In genomic region chr14:55411426-55412389, GRCh38 we compare ENCODE assay signal across 8 cellular contexts. TPM values are rescaled to one million over a fixed set of nuclear protein-coding genes. Genes with fewer than 3 reads are reported as not detected.
DNase-seq lines count a peak whose midpoint lies in the region; ATAC-seq, FAIRE-seq and TF ChIP-seq lines count a peak whose summit lies in the region.

Gene ATG14, minus strand, starts transcription at chr14:55411830. Its CDS starts 8 bp downstream, at chr14:55411822.

- H3K9me3 Mint-ChIP-seq in activated naive CD4-positive, alpha-beta T cell treated with anti-CD3 and anti-CD28 coated beads, Interleukin-2, amount 50 U/mL, for 24 hours = no peaks in the 10 kb centered on the region

- H3K36me3 ChIP-seq in HEK293 (ENCODE audit: control insufficient read depth in 2 of 2, insufficient read depth in 1 of 2, low read length in 2 of 2) (no peaks in the 10 kb centered on the region), SK-N-MC (ENCODE audit: insufficient read depth, low read length) (no peaks in the 10 kb centered on the region; the same call in 1 of the 2 replicates), pancreas (no peaks in the 10 kb centered on the region), thymus (ENCODE audit: control insufficient read depth, insufficient read depth) (no peaks in the 10 kb centered on the region)

- H3K27ac ChIP-seq in HEK293 (ENCODE audit: extremely low read depth, low read depth, low read length) = peak within 1 kb of the TSS; percentile 55; the same call in 1 of the 2 replicates
- peak within 1 kb of the TSS; percentile 80 for H3K27ac ChIP-seq in SK-N-MC
- H3K27ac ChIP-seq in pancreas = peak within 1 kb of the TSS; percentile 9 to 68 (median 51)
- peak within 1 kb of the TSS; percentile 77 for H3K27ac ChIP-seq in thymus (ENCODE audit: low read depth)

- peaks cover 3% of the 10 kb centered on the region for H3K36me3 Mint-ChIP-seq in activated naive CD4-positive, alpha-beta T cell treated with anti-CD3 and anti-CD28 coated beads, Interleukin-2, amount 50 U/mL, for 24 hours

- H3K4me1 ChIP-seq in HEK293 (ENCODE audit: control insufficient read depth, insufficient read depth, low read length) = 0 out of 2 replicates have a peak, but pooled peaks cover 6% of the 10 kb centered on the region
- H3K4me1 ChIP-seq in pancreas = peaks cover 4 to 13% (median 7%) of the 10 kb centered on the region in 3 donors
- no peaks in the 10 kb centered on the region for H3K4me1 ChIP-seq in thymus (ENCODE audit: control insufficient read depth, insufficient read depth, low read length)

- POLR2A ChIA-PET in HEK293 (lab: Yijun Ruan, JAX) = no interaction called here

- H3K4me3 ChIP-seq in HEK293 (ENCODE audit: low read depth, low read length) (peak within 1 kb of the TSS; percentile 93), SK-N-MC (peak within 1 kb of the TSS; percentile 96), pancreas (peak within 1 kb of the TSS; percentile 88 to 100 (median 95)), thymus (ENCODE audit: low read length) (peak within 1 kb of the TSS; percentile 60)

- H3K9me3 ChIP-seq in HEK293 (ENCODE audit: control insufficient read depth, insufficient read depth, low read depth, low read length) (no peaks in the 10 kb centered on the region), SK-N-MC (ENCODE audit: low read depth, low read length) (no peaks in the 10 kb centered on the region), pancreas (no peaks in the 10 kb centered on the region), thymus (ENCODE audit: control insufficient read depth) (no peaks in the 10 kb centered on the region)

- H3K4me3 Mint-ChIP-seq in activated naive CD4-positive, alpha-beta T cell treated with anti-CD3 and anti-CD28 coated beads, Interleukin-2, amount 50 U/mL, for 24 hours = peak within 1 kb of the TSS; percentile 85

- DNase-seq in GM04503 (ENCODE audit: low read depth) (peak; percentile 46), MV-4-11 (lab: John Stamatoyannopoulos, UW) (peak; percentile 65), SK-N-MC (ENCODE audit: low read depth, low spot score) (no peak), Right ventricle myocardium inferior (ENCODE audit: missing footprints) (peak; percentile 90), pancreas (peak; percentile 80 to 88 (median 83))

- H3K9ac ChIP-seq in SK-N-MC (ENCODE audit: insufficient read length) = peak within 1 kb of the TSS; percentile 90

- peak; percentile 99 for ATAC-seq in Right ventricle myocardium inferior
- peak; percentile 99 to 100 (median 100) for ATAC-seq in pancreas

- H3K27ac Mint-ChIP-seq in activated naive CD4-positive, alpha-beta T cell treated with anti-CD3 and anti-CD28 coated beads, Interleukin-2, amount 50 U/mL, for 24 hours = peak within 1 kb of the TSS; percentile 80

- CTCF ChIA-PET in HEK293 (lab: Yijun Ruan, JAX) = interaction anchor here (2.3 kb wide), 1 partner anchor 34 kb away, joined by 6 read pairs; no protein-coding TSS in a partner anchor

- 3% methylated on average over 54 to 57 of the region's 57 CpGs for WGBS in pancreas, 2 donors
- WGBS in thymus = 3% methylated on average over 57 of the region's 57 CpGs

- intact Hi-C loops in Right ventricle myocardium inferior (cut with DNase I) = loop anchor here (5.0 kb wide), 1 partner anchor 139 kb away; the partner anchor contains the start of gene FBXO34
- intact Hi-C loops in pancreas (cut with DNase I) = no loop called here

- no peaks in the 10 kb centered on the region for H3K27me3 ChIP-seq in pancreas
- H3K27me3 ChIP-seq in thymus (ENCODE audit: control insufficient read depth, insufficient read depth) = no peaks in the 10 kb centered on the region

- TF ChIP-seq CTCF in HEK293 (tag by site-specific recombination; IDR thresholded peaks at IDR 0.05) (no peak), pancreas (IDR thresholded peaks at IDR 0.05) (no peak)

- no peak for FAIRE-seq in pancreas (lab: Jason Lieb, UNC)

- H3K4me1 Mint-ChIP-seq in activated naive CD4-positive, alpha-beta T cell treated with anti-CD3 and anti-CD28 coated beads, Interleukin-2, amount 50 U/mL, for 24 hours = peaks cover 36% of the 10 kb centered on the region

- no peaks in the 10 kb centered on the region for H3K27me3 Mint-ChIP-seq in activated naive CD4-positive, alpha-beta T cell treated with anti-CD3 and anti-CD28 coated beads, Interleukin-2, amount 50 U/mL, for 24 hours

TF ChIP-seq in HEK293, 187 proteins besides CTCF, POLR2A, EP300 and RAD21 (continues in another document):
- no peak for TF ChIP-seq ZNF513 (tag by site-specific recombination; IDR thresholded peaks at IDR 0.05)
- no peak for TF ChIP-seq ZNF184 (tag by site-specific recombination; IDR thresholded peaks at IDR 0.05)
- no peak for TF ChIP-seq SETDB1 (IDR thresholded peaks at IDR 0.05; ENCODE audit: insufficient read length, low read length)
- TF ChIP-seq PRDM1 (tag by site-specific recombination; IDR thresholded peaks at IDR 0.05) = no peak
- TF ChIP-seq MYNN (tag by site-specific recombination; IDR thresholded peaks at IDR 0.05; ENCODE audit: borderline replicate concordance) = no peak
- no peak for TF ChIP-seq ZNF112 (tag by site-specific recombination; IDR thresholded peaks at IDR 0.05)
- TF ChIP-seq ZNF843 (tag by site-specific recombination; IDR thresholded peaks at IDR 0.05) = 0 out of 2 replicates have a peak, but pooled peaks have one; percentile 19
- TF ChIP-seq ZNF692 (tag by site-specific recombination; IDR thresholded peaks at IDR 0.05) = 0 out of 2 replicates have a peak, but pooled peaks have one; percentile 21
- no peak for TF ChIP-seq ZNF223 (tag by site-specific recombination; IDR thresholded peaks at IDR 0.05)
- no peak for TF ChIP-seq FEZF1 (tag by site-specific recombination; IDR thresholded peaks at IDR 0.05)
- peak; percentile 96 for TF ChIP-seq SCRT2 (tag by site-specific recombination; IDR thresholded peaks at IDR 0.05)
- no peak for TF ChIP-seq ZNF394 (tag by site-specific recombination; IDR thresholded peaks at IDR 0.05; ENCODE audit: borderline replicate concordance)
- TF ChIP-seq, protein P1, sequence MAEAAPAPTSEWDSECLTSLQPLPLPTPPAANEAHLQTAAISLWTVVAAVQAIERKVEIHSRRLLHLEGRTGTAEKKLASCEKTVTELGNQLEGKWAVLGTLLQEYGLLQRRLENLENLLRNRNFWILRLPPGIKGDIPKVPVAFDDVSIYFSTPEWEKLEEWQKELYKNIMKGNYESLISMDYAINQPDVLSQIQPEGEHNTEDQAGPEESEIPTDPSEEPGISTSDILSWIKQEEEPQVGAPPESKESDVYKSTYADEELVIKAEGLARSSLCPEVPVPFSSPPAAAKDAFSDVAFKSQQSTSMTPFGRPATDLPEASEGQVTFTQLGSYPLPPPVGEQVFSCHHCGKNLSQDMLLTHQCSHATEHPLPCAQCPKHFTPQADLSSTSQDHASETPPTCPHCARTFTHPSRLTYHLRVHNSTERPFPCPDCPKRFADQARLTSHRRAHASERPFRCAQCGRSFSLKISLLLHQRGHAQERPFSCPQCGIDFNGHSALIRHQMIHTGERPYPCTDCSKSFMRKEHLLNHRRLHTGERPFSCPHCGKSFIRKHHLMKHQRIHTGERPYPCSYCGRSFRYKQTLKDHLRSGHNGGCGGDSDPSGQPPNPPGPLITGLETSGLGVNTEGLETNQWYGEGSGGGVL (tag by site-specific recombination; IDR thresholded peaks at IDR 0.05) = no peak
- peak; percentile 93 for TF ChIP-seq ZNF76 (tag by site-specific recombination; IDR thresholded peaks at IDR 0.05; ENCODE audit: borderline replicate concordance, low read depth)
- TF ChIP-seq ZNF2 (tag by site-specific recombination; IDR thresholded peaks at IDR 0.05) = no peak
- peak; percentile 62; the same call in 1 of the 2 replicates for TF ChIP-seq ZNF768 (tag by site-specific recombination; IDR thresholded peaks at IDR 0.05)
- no peak for TF ChIP-seq ZNF670 (tag by site-specific recombination; IDR thresholded peaks at IDR 0.05; ENCODE audit: low read depth)
- no peak for TF ChIP-seq ZNF596 (tag by site-specific recombination; IDR thresholded peaks at IDR 0.05)
- no peak for TF ChIP-seq ZNF645 (tag by site-specific recombination; IDR thresholded peaks at IDR 0.05)
- TF ChIP-seq ZNF214 (tag by site-specific recombination; IDR thresholded peaks at IDR 0.05; ENCODE audit: borderline replicate concordance) = no peak
- TF ChIP-seq ZNF664 (tag by site-specific recombination; IDR thresholded peaks at IDR 0.05) = no peak

RNA-seq across cellular contexts. Expression of gene ATG14, which starts in this region (rescaled TPM):
- total RNA-seq in Right ventricle myocardium inferior = 12.8 TPM
- 1 to 10 TPM; 3.0 to 5.6 (median 4.2) TPM for total RNA-seq in pancreas
- polyA plus RNA-seq in pancreas = 1 to 10 TPM; 5.4 to 8.1 TPM
- 12.3 TPM for polyA plus RNA-seq in thymus
